In genomic region chr1:6438047-6438525, GRCh38 we compare ENCODE assay signal across 8 cellular contexts. TPM values are rescaled to one million over a fixed set of nuclear protein-coding genes. Genes with fewer than 3 reads are reported as not detected.
DNase-seq lines count a peak whose midpoint lies in the region; ATAC-seq and TF ChIP-seq lines count a peak whose summit lies in the region.

No MANE protein-coding gene starts in this region.

- H2AFZ ChIP-seq in KMS-11 (ENCODE audit: low read depth), result no peak overlapping the region

- no peaks in the 10 kb centered on the region for H3K9me3 ChIP-seq in SJCRH30 (replicated peaks)
- H3K9me3 ChIP-seq in prostate gland, result no peaks in the 10 kb centered on the region

- no peak overlapping the region for H3K4me2 ChIP-seq in KMS-11

- WGBS in prostate gland, result 23% methylated on average over 5 of the region's 5 CpGs

- intact Hi-C loops in prostate gland (cut with DNase I), result loop anchor here (2.0 kb wide), 1 partner anchor 191 kb away; no protein-coding TSS in a partner anchor

- H3K36me3 ChIP-seq in KMS-11 (ENCODE audit: insufficient read depth), result no peaks in the 10 kb centered on the region
- H3K36me3 ChIP-seq in SJCRH30, result no peaks in the 10 kb centered on the region
- no peaks in the 10 kb centered on the region for H3K36me3 ChIP-seq in prostate gland

- ATAC-seq in HG03565 (IDR thresholded peaks at IDR 0.05; ENCODE audit: unreplicated experiment), result no peak
- no peak for ATAC-seq in GM21825 (IDR thresholded peaks at IDR 0.05; ENCODE audit: unreplicated experiment)

- H3K9ac ChIP-seq in KMS-11, result no peak overlapping the region

- no peak overlapping the region for H3K4me3 ChIP-seq in KMS-11 (IDR thresholded peaks at IDR 0.05; ENCODE audit: insufficient read depth, low read depth, low read length)
- H3K4me3 ChIP-seq in SJCRH30, result no peak overlapping the region
- no peak overlapping the region for H3K4me3 ChIP-seq in prostate gland

- H3K27ac ChIP-seq in KMS-11 (no peak overlapping the region), SJCRH30 (no peak overlapping the region), prostate gland (no peak overlapping the region)

- H3K4me1 ChIP-seq in KMS-11 (ENCODE audit: low read depth, poor library complexity, severe bottlenecking), result no peaks in the 10 kb centered on the region
- H3K4me1 ChIP-seq in SJCRH30, result no peaks in the 10 kb centered on the region
- H3K4me1 ChIP-seq in prostate gland (replicated peaks), result no peaks in the 10 kb centered on the region

- TF ChIP-seq POLR2A in prostate gland (IDR thresholded peaks at IDR 0.05), result no peak

- no peaks in the 10 kb centered on the region for H3K79me2 ChIP-seq in KMS-11 (ENCODE audit: insufficient read depth, low read depth)

- H3K27me3 ChIP-seq in KMS-11 (ENCODE audit: insufficient read depth, low read depth), result peaks cover 88% of the 10 kb centered on the region
- H3K27me3 ChIP-seq in SJCRH30, result peaks cover 20% of the 10 kb centered on the region
- H3K27me3 ChIP-seq in prostate gland (replicated peaks; ENCODE audit: insufficient read depth), result no peaks in the 10 kb centered on the region

- peak; percentile 82 for DNase-seq in G401 (ENCODE audit: low spot score)
- DNase-seq in SJCRH30, result peak; percentile 68 to 84
- DNase-seq in activated naive CD4-positive, alpha-beta T cell (lab: John Stamatoyannopoulos, UW), result peak; percentile 34 to 65 (median 43)
- peak; percentile 69 for DNase-seq in glomerular visceral epithelial cell (ENCODE audit: extremely low spot score)
- peak; percentile 54 for DNase-seq in prostate gland (ENCODE audit: low spot score)

- H4K20me1 ChIP-seq in KMS-11 (ENCODE audit: insufficient read depth), result no peaks in the 10 kb centered on the region

- in situ Hi-C loops in G401 (cut with HindIII; ENCODE audit: low sequenced_read_pairs), result no loop called here

- TF ChIP-seq CTCF in KMS-11 (conservative IDR thresholded peaks at IDR 0.05; ENCODE audit: low read depth, low read length) (peak; percentile 91), prostate gland (IDR thresholded peaks at IDR 0.05) (peak; percentile 88 to 92 (median 90))

RNA-seq across cellular contexts. Expression of gene ESPN, which starts 13.5 kb away (rescaled TPM):
- total RNA-seq in G401 (2014; rRNA removed; shearing (Covaris generic)), result 0.07 TPM in 1 of 2 replicates, not detected in the other
- total RNA-seq in SJCRH30 (2014; rRNA removed; shearing (Covaris generic)), result 0.30 and 0.55 TPM in 2 replicates
- total RNA-seq in prostate gland, result 100 to 1,000 TPM in 1 of 2 donors, 10 to 100 TPM in 1; 19.7 to 257 TPM

RNA-seq across cellular contexts. Expression of gene HES2, which starts 18.4 kb away (rescaled TPM):
- total RNA-seq in G401 (2014; rRNA removed; shearing (Covaris generic)), result 1.6 and 3.1 TPM in 2 replicates
- total RNA-seq in SJCRH30 (2014; rRNA removed; shearing (Covaris generic)), result not detected in 2 replicates
- total RNA-seq in prostate gland, result 10 to 100 TPM in 1 of 2 donors, 1 to 10 TPM in 1; 2.2 to 13.4 TPM

RNA-seq across cellular contexts. Expression of gene TNFRSF25, which starts 27.9 kb away (rescaled TPM):
- total RNA-seq in G401 (2014; rRNA removed; shearing (Covaris generic)), result 4.9 and 6.1 TPM in 2 replicates
- total RNA-seq in SJCRH30 (2014; rRNA removed; shearing (Covaris generic)), result 4.1 and 4.6 TPM in 2 replicates
- 10 to 100 TPM; 15.2 to 22.7 TPM for total RNA-seq in prostate gland

RNA-seq across cellular contexts. Expression of gene ACOT7, which starts 44.5 kb away (rescaled TPM):
- total RNA-seq in G401 (2014; rRNA removed; shearing (Covaris generic)), result 94.4 and 99.2 TPM in 2 replicates
- 51.2 and 51.8 TPM in 2 replicates for total RNA-seq in SJCRH30 (2014; rRNA removed; shearing (Covaris generic))
- 10 to 100 TPM; 16.9 to 24.9 TPM for total RNA-seq in prostate gland

RNA-seq across cellular contexts. Expression of gene PLEKHG5, which starts 53.4 kb away (rescaled TPM):
- total RNA-seq in G401 (2014; rRNA removed; shearing (Covaris generic)), result 8.2 and 8.6 TPM in 2 replicates
- total RNA-seq in SJCRH30 (2014; rRNA removed; shearing (Covaris generic)), result 3.7 and 5.3 TPM in 2 replicates
- 10 to 100 TPM; 11.6 to 21.4 TPM for total RNA-seq in prostate gland

Comparison
In these comparisons a context has a peak if more than half of its experiments do, and no peak if none do; other contexts are left out.
1. RNA of gene ESPN, which starts 13.5 kb away (total RNA-seq): 19.7 to 257 TPM in prostate gland; 0.30 to 0.55 TPM in SJCRH30 and 0.07 TPM in G401; every median in the first group is over 10 times any median in the second.
2. Peak in every context shown above with its lines, with median percentiles within 50 percentile points of each other: DNase-seq.